In genomic region chr20:34583524-34583923, GRCh38 we compare ENCODE assay signal across 21 cellular contexts. TPM values are rescaled to one million over a fixed set of nuclear protein-coding genes. Genes with fewer than 3 reads are reported as not detected.
DNase-seq lines count a peak whose midpoint lies in the region; ATAC-seq and TF ChIP-seq lines count a peak whose summit lies in the region.
"Had no signal": no experiment of that assay in that cellular context is flagged by ENCODE, and none has a peak within 500 bp of the region (broad histone marks: within the 10 kb centered on the region; RNA-seq: fewer than 3 reads in every experiment).

No MANE protein-coding gene starts in this region.

- H2AFZ ChIP-seq in HCT116 (ENCODE audit: low read depth, low read length, poor library complexity, severe bottlenecking) (no peak overlapping the region), H9 (ENCODE audit: low read length) (no peak overlapping the region)

- peaks cover 23% of the 10 kb centered on the region for H3K36me3 Mint-ChIP-seq in memory B cell
- H3K36me3 Mint-ChIP-seq in stimulated activated memory B cell treated with anti-CD40 and anti-IgM and Interleukin-4, amounts not matched to agents 10 μg/mL and 1 μg/mL and 100 μg/mL, for 72 hours, result peaks cover 53% of the 10 kb centered on the region
- peaks cover 0 to 12% (median 6%) of the 10 kb centered on the region in 3 experiments; a peak in 4 of 7 replicates for H3K36me3 Mint-ChIP-seq in H9 (ENCODE audit: insufficient read depth in 1 of 3, low read depth in 3 of 3)

- H3K4me1 Mint-ChIP-seq in memory B cell (peaks cover 20% of the 10 kb centered on the region), H9 (no peaks in the 10 kb centered on the region)
- peaks cover 22% of the 10 kb centered on the region for H3K4me1 Mint-ChIP-seq in stimulated activated memory B cell treated with anti-CD40 and anti-IgM and Interleukin-4, amounts not matched to agents 10 μg/mL and 1 μg/mL and 100 μg/mL, for 72 hours

- POLR2A ChIA-PET in HCT116 (lab: Charles Lee), result no interaction called here

- H2AK5ac ChIP-seq in H9 (ENCODE audit: insufficient read length, low read length), result no peak overlapping the region

- H3K23me2 ChIP-seq in H9 (ENCODE audit: insufficient read length, low read depth, low read length, poor library complexity, severe bottlenecking), result no peaks in the 10 kb centered on the region

- H3K4me3 Mint-ChIP-seq in memory B cell, result no peak overlapping the region
- no peak overlapping the region for H3K4me3 Mint-ChIP-seq in stimulated activated memory B cell treated with anti-CD40 and anti-IgM and Interleukin-4, amounts not matched to agents 10 μg/mL and 1 μg/mL and 100 μg/mL, for 72 hours
- no peak overlapping the region for H3K4me3 Mint-ChIP-seq in H9

- H3K9me3 ChIP-seq in HCT116 (ENCODE audit: control insufficient read depth in 1 of 2, insufficient read depth in 1 of 2, low read depth in 1 of 2, low read length in 2 of 2) (no peaks in the 10 kb centered on the region), H9 (ENCODE audit: control insufficient read depth, low read depth, low read length) (no peaks in the 10 kb centered on the region)
- H3K9me3 ChIP-seq: SJCRH30, thoracic aorta had no signal

- no peaks in the 10 kb centered on the region for H3K9me2 ChIP-seq in HCT116 (ENCODE audit: insufficient read depth)

- DNase-seq in HCT116 (ENCODE audit: low read depth, low spot score) (no peak), caudate nucleus (lab: John Stamatoyannopoulos, UW) (no peak), memory B cell (ENCODE audit: low spot score in 2 of 2) (no peak), H9 (no peak), NOMO-1 (lab: John Stamatoyannopoulos, UW; ENCODE audit: unreplicated experiment in 2 of 2) (no peak)
- no peak for DNase-seq in stimulated activated naive CD4-positive, alpha-beta T cell treated with Interleukin-2 at 50 U/mL for 16 hours (lab: John Stamatoyannopoulos, UW)
- DNase-seq: activated CD4-positive, alpha-beta T cell treated with anti-CD3 and anti-CD28 coated beads for 4 hours; activated CD8-positive, alpha-beta memory T cell treated with anti-CD3 and anti-CD28 coated beads, Interleukin-2, amount 50 U/mL, for 48 hours; activated effector memory CD4-positive, alpha-beta T cell treated with Interleukin-2 at 50 U/mL for 16 hours; brain microvascular endothelial cell; dermis blood vessel endothelial cell; DMS79; foreskin keratinocyte; NCI-H187 treated with DMSO at 0.1 percent for 48 hours; NCI-H226; NCI-H774; SJCRH30; T-helper 1 cell had no signal

- TF ChIP-seq POLR2A in HCT116 (IDR thresholded peaks at IDR 0.05; ENCODE audit: borderline replicate concordance, extremely low read depth, insufficient read depth, insufficient read length), result no peak

- no peak overlapping the region for H3K23ac ChIP-seq in H9 (ENCODE audit: insufficient read length, low read depth, low read length)

- RAD21 ChIA-PET in HCT116 (lab: Charles Lee; ENCODE audit: low non-redundant PET in 1 of 2, low total read pairs in 2 of 2, uncharacterized antibody in 2 of 2, unreplicated experiment in 2 of 2), result interaction anchor here in 1 of 2 experiments (0.6 kb wide), 1 partner anchor 24 kb away, joined by 6 read pairs; no protein-coding TSS in a partner anchor

- H3K79me2 ChIP-seq in HCT116 (ENCODE audit: insufficient read depth, low read length) (no peaks in the 10 kb centered on the region), H9 (ENCODE audit: insufficient read depth, low read length) (no peaks in the 10 kb centered on the region)

- ATAC-seq in HCT116 (no peak), memory B cell (ENCODE audit: low read depth) (no peak)
- ATAC-seq in stimulated activated memory B cell treated with anti-CD40 and anti-IgM and Interleukin-4, amounts not matched to agents 10 μg/mL and 1 μg/mL and 100 μg/mL, for 72 hours, result no peak
- ATAC-seq: foreskin keratinocyte had no signal

- no peak overlapping the region for H3T11ph ChIP-seq in H9 (ENCODE audit: low read length)

- intact Hi-C loops in HCT116 (cut with micrococcal nuclease), result no loop called here

- H3K79me1 ChIP-seq in H9 (ENCODE audit: insufficient read depth, low read depth, low read length, poor library complexity, severe bottlenecking), result no peaks in the 10 kb centered on the region

- H3K27me3 ChIP-seq in HCT116 (ENCODE audit: insufficient read depth, low read length) (no peaks in the 10 kb centered on the region), H9 (ENCODE audit: insufficient read depth, low read length) (no peaks in the 10 kb centered on the region)
- H3K27me3 ChIP-seq: brain microvascular endothelial cell, foreskin keratinocyte, SJCRH30 had no signal

- no peak overlapping the region for H3K4ac ChIP-seq in H9 (ENCODE audit: low read depth, low read length)

- 0 out of 2 replicates have a peak overlapping the region, but pooled peaks have one; percentile 37 for H3K4me2 ChIP-seq in HCT116 (ENCODE audit: low read length)
- no peak overlapping the region for H3K4me2 ChIP-seq in H9 (ENCODE audit: insufficient read depth, insufficient read length, low read length)
- H3K4me2 ChIP-seq: KMS-11 had no signal

- no peak overlapping the region for H3K56ac ChIP-seq in H9 (ENCODE audit: insufficient read length, low read depth, low read length)

- WGBS in H9 (ENCODE audit: extremely low coverage, insufficient read length, low lambda C conversion rate), result no CpG with 5 or more reads among the region's 6 CpGs

- no peak for TF ChIP-seq RAD21 in HCT116 (IDR thresholded peaks at IDR 0.05; ENCODE audit: low read depth)

- H3K18ac ChIP-seq in H9 (ENCODE audit: insufficient read length, low read depth, low read length), result no peak overlapping the region

- H3K27me3 Mint-ChIP-seq in memory B cell (no peaks in the 10 kb centered on the region), H9 (ENCODE audit: low read depth) (no peaks in the 10 kb centered on the region; the same call in 1 of the 2 replicates)
- no peaks in the 10 kb centered on the region for H3K27me3 Mint-ChIP-seq in stimulated activated memory B cell treated with anti-CD40 and anti-IgM and Interleukin-4, amounts not matched to agents 10 μg/mL and 1 μg/mL and 100 μg/mL, for 72 hours

- H4K5ac ChIP-seq in H9 (ENCODE audit: insufficient read length, low read depth, low read length), result no peak overlapping the region

- H3K36me3 ChIP-seq in HCT116 (ENCODE audit: control insufficient read depth in 1 of 2, insufficient read depth in 2 of 2, low read length in 2 of 2), result no peaks in the 10 kb centered on the region

- H2BK12ac ChIP-seq in H9 (ENCODE audit: insufficient read length, low read depth, low read length), result no peak overlapping the region

- no peak overlapping the region for H2BK120ac ChIP-seq in H9 (ENCODE audit: low read depth, low read length, poor library complexity, severe bottlenecking)

- TF ChIP-seq CTCF in HCT116 (IDR thresholded peaks at IDR 0.05 in 2 of 3, conservative IDR thresholded peaks at IDR 0.05 in 1 of 3; ENCODE audit: borderline replicate concordance in 1 of 3, insufficient read depth in 1 of 3, low read depth in 2 of 3, low read length in 2 of 3), result no peak
- no peak for TF ChIP-seq CTCF in H9 (conservative IDR thresholded peaks at IDR 0.05)

- H3K9me3 Mint-ChIP-seq in memory B cell (peaks cover 3% of the 10 kb centered on the region), H9 (no peaks in the 10 kb centered on the region)
- peaks cover 5% of the 10 kb centered on the region for H3K9me3 Mint-ChIP-seq in stimulated activated memory B cell treated with anti-CD40 and anti-IgM and Interleukin-4, amounts not matched to agents 10 μg/mL and 1 μg/mL and 100 μg/mL, for 72 hours

- H2BK20ac ChIP-seq in H9 (ENCODE audit: low read depth, low read length, poor library complexity, severe bottlenecking), result no peak overlapping the region

- H4K91ac ChIP-seq in H9 (ENCODE audit: insufficient read length, low read depth, low read length), result no peak overlapping the region

- H3K27ac ChIP-seq in HCT116 (ENCODE audit: low read depth, low read length) (no peak overlapping the region), caudate nucleus (ENCODE audit: low read depth, low read length) (peak overlapping the region; percentile 21), H9 (ENCODE audit: insufficient read length, low read depth, low read length) (no peak overlapping the region)
- H3K27ac ChIP-seq: brain microvascular endothelial cell, foreskin keratinocyte, KMS-11, SJCRH30, thoracic aorta had no signal

- H3K9ac ChIP-seq in HCT116 (ENCODE audit: low read length), result no peak overlapping the region
- H3K9ac ChIP-seq in H9 (ENCODE audit: extremely low read depth, insufficient read length, low read length), result no peak overlapping the region
- H3K9ac ChIP-seq: KMS-11 had no signal

- H4K8ac ChIP-seq in H9 (replicated peaks; ENCODE audit: insufficient read length, low read depth, low read length), result no peak overlapping the region

- CTCF ChIA-PET in HCT116 (lab: Charles Lee), result no interaction called here

- no TSS peak for BruUV-seq in HCT116 (replicated peaks; lab: Mats Ljungman, UMichigan)

- no peak overlapping the region for H3K14ac ChIP-seq in H9 (ENCODE audit: insufficient read depth, low read length)

- H4K20me1 ChIP-seq in HCT116 (ENCODE audit: insufficient read depth) (no peaks in the 10 kb centered on the region), H9 (ENCODE audit: control insufficient read depth, insufficient read depth, insufficient read length) (no peaks in the 10 kb centered on the region)

- H3K4me1 ChIP-seq in HCT116 (ENCODE audit: control insufficient read depth in 1 of 2, insufficient read depth in 2 of 2, low read length in 2 of 2) (peaks cover 0 to 31% of the 10 kb centered on the region in 2 experiments; a peak in 2 of 4 replicates), H9 (ENCODE audit: insufficient read depth, low read length) (no peaks in the 10 kb centered on the region)
- H3K4me1 ChIP-seq: SJCRH30 had no signal

- no peak overlapping the region for H3K4me3 ChIP-seq in HCT116 (replicated peaks in 1 of 2; ENCODE audit: low read depth in 1 of 2, low read length in 2 of 2)
- H3K4me3 ChIP-seq: SJCRH30, thoracic aorta had no signal

- H3K27ac Mint-ChIP-seq in memory B cell, result peak overlapping the region; percentile 46
- H3K27ac Mint-ChIP-seq in stimulated activated memory B cell treated with anti-CD40 and anti-IgM and Interleukin-4, amounts not matched to agents 10 μg/mL and 1 μg/mL and 100 μg/mL, for 72 hours, result peak overlapping the region; percentile 59
- H3K27ac Mint-ChIP-seq in H9, result peak overlapping the region in 1 of 3 experiments; percentile 31; a peak in 1 of 7 replicates

- no peak overlapping the region for H2BK5ac ChIP-seq in H9 (ENCODE audit: insufficient read length, low read length)

- no peak overlapping the region for H2BK15ac ChIP-seq in H9 (ENCODE audit: low read depth, low read length)

TF ChIP-seq in HCT116, 20 proteins besides CTCF, POLR2A, EP300 and RAD21 (continues in another document):
- TF ChIP-seq EZH2phosphoT487 (IDR thresholded peaks at IDR 0.05; ENCODE audit: borderline replicate concordance) (no peak), EGR1 (IDR thresholded peaks at IDR 0.05; ENCODE audit: low read depth) (no peak), SRF (IDR thresholded peaks at IDR 0.05; ENCODE audit: low read depth) (no peak), SP1 (IDR thresholded peaks at IDR 0.05; ENCODE audit: low read depth) (no peak), YY1 (IDR thresholded peaks at IDR 0.05; ENCODE audit: extremely low read depth, insufficient replicate concordance, low read depth, low read length) (no peak), EZH2 (IDR thresholded peaks at IDR 0.05) (no peak)

RNA-seq across cellular contexts. Expression of gene MAP1LC3A, which starts 25.0 kb away (rescaled TPM):
- total RNA-seq in HCT116 (2021; ENCODE audit: unreplicated experiment) (not detected), H9 (2021) (24.3 and 25.9 TPM in 2 replicates)
- 0.09 TPM in 1 of 2 replicates, not detected in the other for polyA plus RNA-seq in HCT116 (2012)

Comparison
In these comparisons a context has a peak if more than half of its experiments do, and no peak if none do; other contexts are left out.
1. RNA of gene MAP1LC3A, which starts 25.0 kb away (total RNA-seq): 24.3 to 25.9 TPM in H9; not detected in HCT116 (single experiment); every median in the first group is over 10 times any median in the second.